ENCODE assay signal across 26 cellular contexts in genomic region chr4:148469938-148470337, GRCh38.
"Had no signal": no experiment of that assay in that cellular context is flagged by ENCODE, and none has a peak within 500 bp of the region (broad histone marks: within the 10 kb centered on the region; RNA-seq: fewer than 3 reads in every experiment).

No MANE protein-coding gene starts in this region.

- H3K27ac ChIP-seq: heart left ventricle, ovary, right atrium auricular region, skin epidermis, spleen, suprapubic skin, thoracic aorta, tibial artery, upper lobe of right lung had no signal

- DNase-seq: heart left ventricle; hypothalamus; immature natural killer cell; kidney; left ventricle myocardium superior; mesendoderm; midbrain; naive thymus-derived CD4-positive, alpha-beta T cell; ovary; spleen; stimulated activated CD4-positive, alpha-beta T cell treated with anti-CD3 and anti-CD28 coated beads, Interleukin-4, amount 100 ng/mL, for 24 hours; stimulated activated naive CD4-positive, alpha-beta T cell; tibial artery; trophoblast cell; upper lobe of right lung had no signal

- H3K36me3 ChIP-seq: heart left ventricle, ovary, right atrium auricular region, spleen, suprapubic skin, thoracic aorta, tibial artery, upper lobe of right lung had no signal

- H3K27me3 ChIP-seq: heart left ventricle, ovary, right atrium auricular region, spleen, suprapubic skin, tibial artery, upper lobe of right lung had no signal

- H3K4me1 ChIP-seq: heart left ventricle, right atrium auricular region, spleen, suprapubic skin, tibial artery, upper lobe of right lung had no signal

- ATAC-seq: heart left ventricle; left ventricle myocardium superior; mucosa of descending colon; naive thymus-derived CD4-positive, alpha-beta T cell; natural killer cell treated with Interleukin-12 subunit alpha and Interleukin-12 subunit beta and Interleukin-15 and Interleukin-18, amount 100 ng/mL, for 72 hours; sciatic nerve; stimulated activated effector memory CD8-positive, alpha-beta T cell treated with anti-CD3 and anti-CD28 coated beads, Interleukin-12 subunit alpha, Interleukin-12 subunit beta, amount 100 ng/mL, for 72 hours; upper lobe of right lung had no signal

- H3K9me3 ChIP-seq: mucosa of descending colon, ovary, right atrium auricular region, suprapubic skin, thoracic aorta, upper lobe of right lung had no signal

- FAIRE-seq: islet of Langerhans, kidney, urothelium cell line had no signal

- H3K4me3 ChIP-seq: heart left ventricle, lung, mucosa of descending colon, ovary, right atrium auricular region, skin epidermis, spleen, suprapubic skin, thoracic aorta, tibial artery, upper lobe of right lung had no signal
